In the genomic region with DNA sequence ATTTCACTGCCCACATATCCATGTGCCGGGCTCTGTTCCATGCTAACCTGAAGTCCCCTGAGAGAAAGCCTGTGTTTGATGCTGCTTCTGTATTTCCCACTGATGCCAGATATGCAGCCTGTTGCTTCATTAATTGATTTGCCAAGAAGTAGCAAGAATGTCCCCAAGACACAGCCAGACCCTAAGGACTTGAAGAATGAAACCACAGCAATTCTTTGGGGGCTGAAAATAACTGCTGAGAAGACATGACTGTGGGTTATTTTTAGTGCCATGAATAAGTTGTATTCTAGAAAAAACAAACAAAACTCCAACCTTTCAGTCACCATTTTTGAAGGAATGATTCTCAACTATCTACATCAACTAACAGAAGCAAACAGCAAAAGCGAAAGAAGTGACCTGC, we compare ENCODE assay signal across 19 cellular contexts.
DNase-seq lines count a peak whose midpoint lies in the region; ATAC-seq and TF ChIP-seq lines count a peak whose summit lies in the region.
"Had no signal": no experiment of that assay in that cellular context is flagged by ENCODE, and none has a peak within 500 bp of the region (broad histone marks: within the 10 kb centered on the region; RNA-seq: fewer than 3 reads in every experiment).

No MANE protein-coding gene starts in this region.

- intact Hi-C loops in PC-3 (cut with micrococcal nuclease) = loop anchor here (5.0 to 10.0 kb wide), 2 partner anchors 220 to 353 kb away; no protein-coding TSS in a partner anchor
- intact Hi-C loops in left lung (cut with DNase I) = no loop called here

- no peaks in the 10 kb centered on the region for H3K27me3 ChIP-seq in AG04450 (ENCODE audit: control insufficient read depth, insufficient read depth, low read length)
- no peaks in the 10 kb centered on the region for H3K27me3 ChIP-seq in PC-3 (ENCODE audit: low read length)
- H3K27me3 ChIP-seq in left lung = no peaks in the 10 kb centered on the region
- H3K27me3 ChIP-seq: neural progenitor cell, uterus had no signal

- no peaks in the 10 kb centered on the region for H3K27me3 Mint-ChIP-seq in nephron (ENCODE audit: low read depth)
- H3K27me3 Mint-ChIP-seq: activated B cell treated with CpG ODN at 0.5 μM for 24 hours had no signal

- H3K9me3 Mint-ChIP-seq in nephron = peaks cover 28% of the 10 kb centered on the region
- H3K9me3 Mint-ChIP-seq: neural progenitor cell had no signal

- no peaks in the 10 kb centered on the region for H3K79me2 ChIP-seq in PC-3 (ENCODE audit: low read length)

- H3K4me2 ChIP-seq in PC-3 (ENCODE audit: low read length) = peak overlapping the region; percentile 69
- H3K4me2 ChIP-seq: neural progenitor cell had no signal

- H3K9ac ChIP-seq in PC-3 (ENCODE audit: low read length) = peak overlapping the region; percentile 73
- H3K9ac ChIP-seq: neural progenitor cell had no signal

- POLR2A ChIA-PET in AG04450 (lab: Yijun Ruan, JAX) (interaction anchor here (0.7 to 1.0 kb wide), 2 partner anchors 13 to 15 kb away, joined by 3 read pairs; no protein-coding TSS in a partner anchor), PC-3 (lab: Charles Lee; ENCODE audit: unreplicated experiment) (no interaction called here)

- no peaks in the 10 kb centered on the region for H4K20me1 ChIP-seq in PC-3 (ENCODE audit: low read length)

- peaks cover 5% of the 10 kb centered on the region for H3K4me1 Mint-ChIP-seq in nephron
- H3K4me1 Mint-ChIP-seq: activated B cell treated with CpG ODN at 0.5 μM for 24 hours, neural progenitor cell, T-helper 17 cell had no signal

- peak overlapping the region in 2 of 3 experiments; percentile 8 to 39 for H3K27ac Mint-ChIP-seq in nephron
- H3K27ac Mint-ChIP-seq: activated B cell treated with CpG ODN at 0.5 μM for 24 hours; activated naive CD8-positive, alpha-beta T cell; neural progenitor cell; T-helper 17 cell had no signal

- CTCF ChIA-PET in AG04450 (lab: Charles Lee) (no interaction called here), PC-3 (lab: Charles Lee) (no interaction called here)

- no peak for DNase-seq in AG04450 (ENCODE audit: low read depth, low spot score)
- no peak for DNase-seq in PC-3
- no peak for DNase-seq in coronary artery (ENCODE audit: low spot score)
- no peak for DNase-seq in COR-L47 (lab: John Stamatoyannopoulos, UW)
- DNase-seq in SKM-1 treated with dmso at 0.1 percent for 144 hours (lab: John Stamatoyannopoulos, UW; ENCODE audit: unreplicated experiment) = no peak
- DNase-seq in left lung = no peak
- DNase-seq: activated B cell treated with CpG ODN at 0.5 μM for 24 hours; cerebellar nuclear complex; Kasumi-1; NCI-H1417 treated with DMSO at 0.1 percent for 48 hours; NK-92 treated with Interleukin-12 subunit alpha and Interleukin-12 subunit beta, amount 100 ng/mL, for 24 hours; SIG-M5; T-helper 17 cell; uterus had no signal

- ATAC-seq in PC-3 (no peak), HG02571 (IDR thresholded peaks at IDR 0.05; ENCODE audit: unreplicated experiment) (no peak), left lung (no peak)
- ATAC-seq: T-helper 17 cell had no signal

- H3K27ac ChIP-seq in AG04450 (ENCODE audit: low read depth, low read length) (peak overlapping the region; percentile 87), PC-3 (ENCODE audit: low read length) (peak overlapping the region; percentile 97), coronary artery (peak overlapping the region; percentile 64 to 65), left lung (peak overlapping the region in 1 of 2 donors; percentile 54)
- H3K27ac ChIP-seq: neural progenitor cell had no signal

- no peak overlapping the region for H2AFZ ChIP-seq in PC-3 (ENCODE audit: low read length)
- H2AFZ ChIP-seq: neural progenitor cell had no signal

- no peaks in the 10 kb centered on the region for H3K9me2 ChIP-seq in PC-3 (replicated peaks; ENCODE audit: low read length)

- H3K4me3 ChIP-seq in AG04450 (ENCODE audit: low read depth, low read length) (no peak overlapping the region), PC-3 (ENCODE audit: low read length) (peak overlapping the region; percentile 13; the same call in 1 of the 2 replicates), coronary artery (no peak overlapping the region), left lung (no peak overlapping the region)
- H3K4me3 ChIP-seq: lung, neural progenitor cell, uterus had no signal

- no TSS peak for BruUV-seq in PC-3 (replicated peaks; lab: Mats Ljungman, UMichigan)

- H3K4me1 ChIP-seq in PC-3 (ENCODE audit: insufficient read depth, low read length) (peaks cover 28% of the 10 kb centered on the region), left lung (no peaks in the 10 kb centered on the region)
- H3K4me1 ChIP-seq: neural progenitor cell, uterus had no signal

- peaks cover 6% of the 10 kb centered on the region for H3F3A ChIP-seq in PC-3 (ENCODE audit: low read length, unreplicated experiment)

- H3K36me3 Mint-ChIP-seq in nephron (ENCODE audit: low read depth) = no peaks in the 10 kb centered on the region
- H3K36me3 Mint-ChIP-seq: activated naive CD8-positive, alpha-beta T cell; neural progenitor cell had no signal

- H3K9me3 ChIP-seq in AG04450 (ENCODE audit: control insufficient read depth, insufficient read depth, low read length) (no peaks in the 10 kb centered on the region), PC-3 (ENCODE audit: low read length) (no peaks in the 10 kb centered on the region), left lung (peaks cover 0 to 4% of the 10 kb centered on the region in 2 donors)
- H3K9me3 ChIP-seq: uterus had no signal

- H3K4me3 Mint-ChIP-seq in nephron = no peak overlapping the region
- H3K4me3 Mint-ChIP-seq: activated B cell treated with CpG ODN at 0.5 μM for 24 hours; activated naive CD8-positive, alpha-beta T cell; neural progenitor cell; T-helper 17 cell had no signal

- no peaks in the 10 kb centered on the region for H3K36me3 ChIP-seq in PC-3 (ENCODE audit: low read depth, low read length)
- H3K36me3 ChIP-seq in left lung = peaks cover 0 to 8% of the 10 kb centered on the region in 2 donors
- H3K36me3 ChIP-seq: neural progenitor cell, uterus had no signal

- TF ChIP-seq CTCF in AG04450 (IDR thresholded peaks at IDR 0.05; ENCODE audit: low read depth, low read length) = no peak
- TF ChIP-seq CTCF in PC-3 (conservative IDR thresholded peaks at IDR 0.05; ENCODE audit: low read depth, low read length) = no peak
- TF ChIP-seq CTCF in coronary artery (IDR thresholded peaks at IDR 0.05) = no peak
- no peak for TF ChIP-seq CTCF in nephron (IDR thresholded peaks at IDR 0.05; ENCODE audit: unreplicated experiment in 3 of 3)
- no peak for TF ChIP-seq CTCF in left lung (IDR thresholded peaks at IDR 0.05)
